14 cellular contexts compared by ENCODE assay signal in genomic region chr15:79003301-79003700, GRCh38. TPM values are rescaled to one million over a fixed set of nuclear protein-coding genes. Genes with fewer than 3 reads are reported as not detected.
DNase-seq lines count a peak whose midpoint lies in the region; ATAC-seq and TF ChIP-seq lines count a peak whose summit lies in the region.
"Had no signal": no experiment of that assay in that cellular context is flagged by ENCODE, and none has a peak within 500 bp of the region (broad histone marks: within the 10 kb centered on the region; RNA-seq: fewer than 3 reads in every experiment).

No MANE protein-coding gene starts in this region.

- ATAC-seq in omental fat pad (ENCODE audit: low FRiP score), result no peak

- H3K27me3 Mint-ChIP-seq in mesothelial cell of epicardium (ENCODE audit: low read depth), result no peaks in the 10 kb centered on the region
- H3K27me3 Mint-ChIP-seq: CD4-positive, alpha-beta T cell had no signal

- H3K27ac Mint-ChIP-seq in mesothelial cell of epicardium, result no peak overlapping the region
- H3K27ac Mint-ChIP-seq: activated naive CD4-positive, alpha-beta T cell treated with anti-CD3 and anti-CD28 coated beads, Interleukin-2, amount 10 ng/mL, durations not matched to agents 7 days and 5 days; CD4-positive, alpha-beta T cell had no signal

- H3K4me1 Mint-ChIP-seq in mesothelial cell of epicardium, result peaks cover 4% of the 10 kb centered on the region

- no peak for TF ChIP-seq CTCF in fibroblast of mammary gland (conservative IDR thresholded peaks at IDR 0.05; ENCODE audit: control insufficient read depth, insufficient read depth, low read depth, low read length)
- TF ChIP-seq CTCF in omental fat pad (IDR thresholded peaks at IDR 0.05), result no peak
- TF ChIP-seq CTCF in mesothelial cell of epicardium (IDR thresholded peaks at IDR 0.05; ENCODE audit: unreplicated experiment), result no peak

- H3K9me3 Mint-ChIP-seq in mesothelial cell of epicardium, result no peaks in the 10 kb centered on the region
- H3K9me3 Mint-ChIP-seq: activated naive CD4-positive, alpha-beta T cell treated with anti-CD3 and anti-CD28 coated beads, Interleukin-2, amount 10 ng/mL, durations not matched to agents 7 days and 5 days; CD4-positive, alpha-beta T cell had no signal

- H3K4me3 ChIP-seq in fibroblast of mammary gland (ENCODE audit: control insufficient read depth, low read depth, low read length), result no peak overlapping the region
- peak overlapping the region; percentile 24 for H3K4me3 ChIP-seq in skeletal muscle satellite cell (ENCODE audit: low read length)
- H3K4me3 ChIP-seq: cardiac muscle cell had no signal

- H3K4me1 ChIP-seq in skeletal muscle satellite cell (ENCODE audit: control insufficient read depth, insufficient read depth, low read length), result peaks cover 33% of the 10 kb centered on the region

- H3K9ac ChIP-seq in skeletal muscle satellite cell (ENCODE audit: low read depth, low read length), result peak overlapping the region; percentile 55

- no peak overlapping the region for H3K4me3 Mint-ChIP-seq in mesothelial cell of epicardium
- H3K4me3 Mint-ChIP-seq: activated naive CD4-positive, alpha-beta T cell treated with anti-CD3 and anti-CD28 coated beads, Interleukin-2, amount 10 ng/mL, durations not matched to agents 7 days and 5 days; CD4-positive, alpha-beta T cell had no signal

- H3K36me3 Mint-ChIP-seq in mesothelial cell of epicardium, result no peaks in the 10 kb centered on the region
- H3K36me3 Mint-ChIP-seq: activated naive CD4-positive, alpha-beta T cell treated with anti-CD3 and anti-CD28 coated beads, Interleukin-2, amount 10 ng/mL, durations not matched to agents 7 days and 5 days had no signal

- no peaks in the 10 kb centered on the region for H3K9me3 ChIP-seq in skeletal muscle satellite cell (replicated peaks; ENCODE audit: low read length)

- DNase-seq in ELR (ENCODE audit: low read depth) (peak; percentile 92), NCI-H226 (peak; percentile 70), fibroblast of mammary gland (ENCODE audit: low read depth) (peak; percentile 57), omental fat pad (ENCODE audit: low spot score) (no peak), activated T-cell treated with anti-CD3 and anti-CD28 coated beads for 4 hours (no peak), mesothelial cell of epicardium (ENCODE audit: low spot score in 2 of 2, unreplicated experiment in 2 of 2) (no peak), mucosa of gallbladder (ENCODE audit: low spot score) (no peak)
- DNase-seq: activated naive CD4-positive, alpha-beta T cell treated with anti-CD3 and anti-CD28 coated beads, Interleukin-2, amount 10 ng/mL, durations not matched to agents 7 days and 5 days; CD4-positive, alpha-beta T cell; NCI-H2171; stimulated activated CD8-positive, alpha-beta memory T cell treated with anti-CD3 and anti-CD28 coated beads, Interleukin-4, amount 100 ng/mL, for 48 hours; WERI-Rb-1 had no signal

- no peaks in the 10 kb centered on the region for H3K27me3 ChIP-seq in skeletal muscle satellite cell (ENCODE audit: control insufficient read depth, insufficient read depth, low read length)
- H3K27me3 ChIP-seq: cardiac muscle cell had no signal

- H3K4me2 ChIP-seq in skeletal muscle satellite cell (ENCODE audit: low read length), result peak overlapping the region; percentile 22

- H3K36me3 ChIP-seq in skeletal muscle satellite cell (ENCODE audit: insufficient read depth, low read length), result no peaks in the 10 kb centered on the region
- H3K36me3 ChIP-seq: cardiac muscle cell, WERI-Rb-1 had no signal

RNA-seq across cellular contexts. Expression of gene CTSH, which starts 58.5 kb away (rescaled TPM):
- 3.0 and 13.5 TPM in 2 replicates for total RNA-seq in skeletal muscle satellite cell (2012; rRNA removed)
- total RNA-seq in omental fat pad, result 100 to 1,000 TPM; 110 to 351 (median 203) TPM
- total RNA-seq in mesothelial cell of epicardium, result 141 to 153 TPM (median 144 TPM) in 3 replicates
- 465 TPM for total RNA-seq in mucosa of gallbladder

Comparison
In these comparisons a context has a peak if more than half of its experiments do, and no peak if none do; other contexts are left out.
1. DNase-seq: peak in ELR (single experiment), NCI-H226 (single experiment) and fibroblast of mammary gland (single experiment); none in omental fat pad (single experiment), activated T-cell treated with anti-CD3 and anti-CD28 coated beads for 4 hours (single experiment), mesothelial cell of epicardium (0 of 2) and mucosa of gallbladder (single experiment).